Comparison of ENCODE assay signal across 9 cellular contexts in genomic region chr5:72248352-72249032, GRCh38.
DNase-seq lines count a peak whose midpoint lies in the region; ATAC-seq and TF ChIP-seq lines count a peak whose summit lies in the region.
"Had no signal": no experiment of that assay in that cellular context is flagged by ENCODE, and none has a peak within 500 bp of the region (broad histone marks: within the 10 kb centered on the region; RNA-seq: fewer than 3 reads in every experiment).

No MANE protein-coding gene starts in this region.

- DNase-seq in AG09309 (ENCODE audit: low read depth) (peak; percentile 72), NCI-H2029 treated with DMSO at 0.1 percent for 48 hours (lab: John Stamatoyannopoulos, UW) (peak; percentile 39), dermis blood vessel endothelial cell (peak; percentile 93), mucosa of descending colon (peak in 1 of 3 donors; percentile 19), NCI-H524 (lab: John Stamatoyannopoulos, UW) (no peak), NCI-H510A treated with DMSO at 0.1 percent for 48 hours (lab: John Stamatoyannopoulos, UW) (no peak)
- DNase-seq: stimulated activated CD4-positive, alpha-beta T cell treated with anti-CD3 and anti-CD28 coated beads, Interleukin-4, amount 100 ng/mL, for 4 hours had no signal

- TF ChIP-seq CTCF in AG09309 (IDR thresholded peaks at IDR 0.05; ENCODE audit: control insufficient read depth, insufficient read depth, low read depth, low read length, missing control alignments) (no peak), mucosa of descending colon (IDR thresholded peaks at IDR 0.05) (no peak)

- intact Hi-C loops in mucosa of descending colon (cut with DNase I, micrococcal nuclease): no loop called here

- peaks cover 8% of the 10 kb centered on the region for H3K4me1 ChIP-seq in mucosa of descending colon (ENCODE audit: low read depth)

- ATAC-seq in mucosa of descending colon: peak; percentile 66
- ATAC-seq in HG03439 (IDR thresholded peaks at IDR 0.05; ENCODE audit: unreplicated experiment): no peak
- no peak for ATAC-seq in HG03045 (IDR thresholded peaks at IDR 0.05; ENCODE audit: unreplicated experiment)

- H3K36me3 ChIP-seq in mucosa of descending colon (ENCODE audit: low read depth): no peaks in the 10 kb centered on the region

- H3K9me3 ChIP-seq in mucosa of descending colon: no peaks in the 10 kb centered on the region

- no peak overlapping the region for H3K4me3 ChIP-seq in AG09309 (ENCODE audit: control insufficient read depth, low read depth, low read length)
- H3K4me3 ChIP-seq in mucosa of descending colon: no peak overlapping the region

Comparison
In these comparisons a context has a peak if more than half of its experiments do, and no peak if none do; other contexts are left out.
1. DNase-seq: peak in AG09309 (single experiment), NCI-H2029 treated with DMSO at 0.1 percent for 48 hours (single experiment) and dermis blood vessel endothelial cell (single experiment); none in NCI-H524 (0 of 2) and NCI-H510A treated with DMSO at 0.1 percent for 48 hours (single experiment).